ENCODE assay signal across 8 cellular contexts in genomic region chr19:11560404-11560988, GRCh38. TPM values are rescaled to one million over a fixed set of nuclear protein-coding genes. Genes with fewer than 3 reads are reported as not detected.
DNase-seq lines count a peak whose midpoint lies in the region; ATAC-seq, FAIRE-seq and TF ChIP-seq lines count a peak whose summit lies in the region.

No MANE protein-coding gene starts in this region.

- peaks cover 26% of the 10 kb centered on the region for H3K36me3 Mint-ChIP-seq in stimulated activated effector memory CD8-positive, alpha-beta T cell treated with anti-CD3 and anti-CD28 coated beads, Interleukin-12 subunit alpha, Interleukin-12 subunit beta, amount 100 ng/mL, for 72 hours

- no peaks in the 10 kb centered on the region for H4K20me1 ChIP-seq in HepG2 (ENCODE audit: insufficient read depth, low read length)

- H3K27ac Mint-ChIP-seq in stimulated activated effector memory CD8-positive, alpha-beta T cell treated with anti-CD3 and anti-CD28 coated beads, Interleukin-12 subunit alpha, Interleukin-12 subunit beta, amount 100 ng/mL, for 72 hours: peak overlapping the region; percentile 58

- peak overlapping the region; percentile 70 to 92 (median 82); a peak in 3 of 6 replicates for H3K4me3 ChIP-seq in HepG2 (replicated peaks in 1 of 3; ENCODE audit: insufficient read depth in 1 of 3, low read depth in 2 of 3, low read length in 3 of 3)

- no peak for TF ChIP-seq POLR2A in HepG2 (IDR thresholded peaks at IDR 0.05; ENCODE audit: insufficient read depth in 1 of 2, low read depth in 2 of 2, low read length in 2 of 2)

- no peaks in the 10 kb centered on the region for H3K9me3 ChIP-seq in HepG2 (ENCODE audit: low read length)

- POLR2A ChIA-PET in HepG2 (lab: Yijun Ruan, JAX): interaction anchor here (1.0 to 2.8 kb wide), 3 partner anchors 12 to 31 kb away, joined by 3 to 33 read pairs (median 7); partner anchors contain the start of genes ACP5 and ECSIT

- H3K9ac ChIP-seq in HepG2 (ENCODE audit: insufficient read depth, low read depth, low read length): no peak overlapping the region

- ATAC-seq in GM21360 (IDR thresholded peaks at IDR 0.05; ENCODE audit: unreplicated experiment) (peak; percentile 42), HepG2 (peak; percentile 67)
- peak; percentile 72 for ATAC-seq in stimulated activated effector memory CD8-positive, alpha-beta T cell treated with anti-CD3 and anti-CD28 coated beads, Interleukin-12 subunit alpha, Interleukin-12 subunit beta, amount 100 ng/mL, for 72 hours

- peaks cover 29% of the 10 kb centered on the region for H3K79me2 ChIP-seq in HepG2 (ENCODE audit: insufficient read depth, low read length)

- CTCF ChIA-PET in HepG2 (lab: Yijun Ruan, JAX; ENCODE audit: low intra/inter-chr PET ratio, low total read pairs): interaction anchor here (0.6 to 1.8 kb wide), 3 partner anchors 25 to 982 kb away, joined by 3 to 13 read pairs (median 4); no protein-coding TSS in a partner anchor

- H3K27ac ChIP-seq in HepG2 (ENCODE audit: extremely low read length, insufficient read depth, low read length): no peak overlapping the region

- H3K4me3 Mint-ChIP-seq in stimulated activated effector memory CD8-positive, alpha-beta T cell treated with anti-CD3 and anti-CD28 coated beads, Interleukin-12 subunit alpha, Interleukin-12 subunit beta, amount 100 ng/mL, for 72 hours: peak overlapping the region; percentile 84

- peak; percentile 93 for FAIRE-seq in HepG2 (lab: Jason Lieb, UNC)

- TF ChIP-seq RAD21 in HepG2 (CRISPR knock-in tag; IDR thresholded peaks at IDR 0.05): peak; percentile 51; the same call in 1 of the 2 replicates

- H3K9me3 Mint-ChIP-seq in stimulated activated effector memory CD8-positive, alpha-beta T cell treated with anti-CD3 and anti-CD28 coated beads, Interleukin-12 subunit alpha, Interleukin-12 subunit beta, amount 100 ng/mL, for 72 hours: no peaks in the 10 kb centered on the region

- no peaks in the 10 kb centered on the region for H3K27me3 ChIP-seq in HepG2 (ENCODE audit: control insufficient read depth in 1 of 2, insufficient read depth in 2 of 2, low read length in 2 of 2)

- intact Hi-C loops in HepG2 (cut with micrococcal nuclease; ENCODE audit: unreplicated experiment): loop anchor here (1.0 kb wide), 1 partner anchor 27 kb away; no protein-coding TSS in a partner anchor

- BruUV-seq in HepG2 (replicated peaks; lab: Mats Ljungman, UMichigan): no TSS peak

- WGBS in HepG2 (ENCODE audit: low lambda C conversion rate): 33% methylated on average over 9 of the region's 9 CpGs

- DNase-seq in D341Med (ENCODE audit: low spot score) (peak; percentile 70), NCI-H146 treated with DMSO at 0.1 percent for 48 hours (lab: John Stamatoyannopoulos, UW; ENCODE audit: unreplicated experiment) (peak; percentile 77), T-helper 9 cell (peak; percentile 15), cerebellum (ENCODE audit: low spot score) (peak; percentile 34), HepG2 (ENCODE audit: low spot score) (peak; percentile 80), NCI-H1048 (lab: John Stamatoyannopoulos, UW) (no peak)
- peak; percentile 31 to 74 for DNase-seq in stimulated activated effector memory CD8-positive, alpha-beta T cell treated with anti-CD3 and anti-CD28 coated beads, Interleukin-12 subunit alpha, Interleukin-12 subunit beta, amount 100 ng/mL, for 72 hours (ENCODE audit: low spot score in 2 of 2)

- in situ Hi-C loops in HepG2 (cut with HindIII; ENCODE audit: extremely low pct_ligation_motif_present, low pct_unique_long_range_greater_than_20kb): no loop called here

- H2AFZ ChIP-seq in HepG2 (ENCODE audit: low read length): no peak overlapping the region

- TF ChIP-seq EP300 in HepG2 (IDR thresholded peaks at IDR 0.05; ENCODE audit: low read depth in 2 of 2, low read length in 2 of 2) (no peak), HepG2 (CRISPR knock-in tag; IDR thresholded peaks at IDR 0.05; ENCODE audit: borderline replicate concordance) (no peak)

- peaks cover 0 to 3% of the 10 kb centered on the region in 2 experiments; a peak in 2 of 5 replicates for H3K36me3 ChIP-seq in HepG2 (replicated peaks in 1 of 2; ENCODE audit: control insufficient read depth in 1 of 2, insufficient read depth in 2 of 2, low read length in 2 of 2)

- peaks cover 47% of the 10 kb centered on the region for H3K4me1 Mint-ChIP-seq in stimulated activated effector memory CD8-positive, alpha-beta T cell treated with anti-CD3 and anti-CD28 coated beads, Interleukin-12 subunit alpha, Interleukin-12 subunit beta, amount 100 ng/mL, for 72 hours

- TF ChIP-seq CTCF in HepG2 (CRISPR knock-in tag; IDR thresholded peaks at IDR 0.05): peak; percentile 82

- H3K4me2 ChIP-seq in HepG2 (ENCODE audit: low read depth, low read length): peak overlapping the region; percentile 84

- peaks cover 31% of the 10 kb centered on the region for H3K4me1 ChIP-seq in HepG2 (ENCODE audit: insufficient read depth, low read length)

RNA-seq across cellular contexts. Expression of gene ELOF1, which starts 1.5 kb away (rescaled TPM):
- 11.6 TPM for total RNA-seq in cerebellum
- total RNA-seq in HepG2 (2016; rRNA removed; fragmentation: Illumina TruSeq; extraction: Trizol): 43.2 and 47.2 TPM in 2 replicates
- 22.1 and 24.0 TPM in 2 replicates for total RNA-seq in HepG2 (2016; cell fraction: cytosol; rRNA removed; fragmentation: Illumina TruSeq; extraction: Trizol; ENCODE audit: low read depth)
- 43.9 and 45.2 TPM in 2 replicates for total RNA-seq in HepG2 (2016; cell fraction: insoluble cytoplasmic fraction; rRNA removed; fragmentation: Illumina TruSeq; extraction: Trizol)
- 43.6 and 46.0 TPM in 2 replicates for total RNA-seq in HepG2 (2016; cell fraction: membrane; rRNA removed; fragmentation: Illumina TruSeq; extraction: Trizol)
- total RNA-seq in HepG2 (2016; cell fraction: nucleus; rRNA removed; fragmentation: Illumina TruSeq; extraction: Trizol): 13.8 and 15.5 TPM in 2 replicates
- polyA plus RNA-seq in HepG2 (2011; rRNA removed): 14.5 TPM in 2 replicates
- 18.3 and 25.5 TPM in 2 replicates for polyA plus RNA-seq in HepG2 (2011; cell fraction: cytosol; rRNA removed)
- 37.4 and 37.6 TPM in 2 replicates for polyA plus RNA-seq in HepG2 (2011; cell fraction: nucleus; rRNA removed)
- polyA plus RNA-seq in HepG2 (2012): 24.5 and 41.2 TPM in 2 replicates
- polyA plus RNA-seq in HepG2 (2016; cell fraction: cytosol; fragmentation: Illumina TruSeq; extraction: Trizol; ENCODE audit: low read depth): 29.9 and 33.8 TPM in 2 replicates
- 75.7 and 79.7 TPM in 2 replicates for polyA plus RNA-seq in HepG2 (2016; cell fraction: insoluble cytoplasmic fraction; fragmentation: Illumina TruSeq; extraction: Trizol; ENCODE audit: low read depth)
- polyA plus RNA-seq in HepG2 (2016; cell fraction: membrane; fragmentation: Illumina TruSeq; extraction: Trizol; ENCODE audit: low read depth): 64.0 and 65.9 TPM in 2 replicates
- polyA plus RNA-seq in HepG2 (2016; cell fraction: nucleus; fragmentation: Illumina TruSeq; extraction: Trizol; ENCODE audit: insufficient read depth, low read depth): 40.0 and 46.3 TPM in 2 replicates
- 15.4 and 55.8 TPM in 2 replicates for polyA minus RNA-seq in HepG2 (2011; rRNA and poly(A)+ RNA removed; ENCODE audit: low replicate concordance)
- polyA minus RNA-seq in HepG2 (2011; cell fraction: cytosol; rRNA and poly(A)+ RNA removed): 7.6 and 7.7 TPM in 2 replicates
- 9.4 and 10.4 TPM in 2 replicates for polyA minus RNA-seq in HepG2 (2011; cell fraction: nucleus; rRNA and poly(A)+ RNA removed)

RNA-seq across cellular contexts. Expression of gene ACP5, which starts 16.9 kb away (rescaled TPM):
- 0.91 TPM for total RNA-seq in cerebellum
- total RNA-seq in HepG2 (2016; rRNA removed; fragmentation: Illumina TruSeq; extraction: Trizol): 0.94 and 1.3 TPM in 2 replicates
- 0.26 and 0.30 TPM in 2 replicates for total RNA-seq in HepG2 (2016; cell fraction: cytosol; rRNA removed; fragmentation: Illumina TruSeq; extraction: Trizol; ENCODE audit: low read depth)
- 0.77 and 1.9 TPM in 2 replicates for total RNA-seq in HepG2 (2016; cell fraction: insoluble cytoplasmic fraction; rRNA removed; fragmentation: Illumina TruSeq; extraction: Trizol)
- 0.52 and 0.71 TPM in 2 replicates for total RNA-seq in HepG2 (2016; cell fraction: membrane; rRNA removed; fragmentation: Illumina TruSeq; extraction: Trizol)
- total RNA-seq in HepG2 (2016; cell fraction: nucleus; rRNA removed; fragmentation: Illumina TruSeq; extraction: Trizol): 1.2 and 1.8 TPM in 2 replicates
- polyA plus RNA-seq in HepG2 (2011; rRNA removed): 5.1 and 6.7 TPM in 2 replicates
- 4.6 and 8.5 TPM in 2 replicates for polyA plus RNA-seq in HepG2 (2011; cell fraction: cytosol; rRNA removed)
- 2.8 and 3.6 TPM in 2 replicates for polyA plus RNA-seq in HepG2 (2011; cell fraction: nucleus; rRNA removed)
- 0.67 and 1.0 TPM in 2 replicates for polyA plus RNA-seq in HepG2 (2012)
- polyA plus RNA-seq in HepG2 (2016; cell fraction: cytosol; fragmentation: Illumina TruSeq; extraction: Trizol; ENCODE audit: low read depth): 0.28 and 0.40 TPM in 2 replicates
- polyA plus RNA-seq in HepG2 (2016; cell fraction: insoluble cytoplasmic fraction; fragmentation: Illumina TruSeq; extraction: Trizol; ENCODE audit: low read depth): 0.80 and 0.88 TPM in 2 replicates
- polyA plus RNA-seq in HepG2 (2016; cell fraction: membrane; fragmentation: Illumina TruSeq; extraction: Trizol; ENCODE audit: low read depth): 0.98 and 1.1 TPM in 2 replicates
- polyA plus RNA-seq in HepG2 (2016; cell fraction: nucleus; fragmentation: Illumina TruSeq; extraction: Trizol; ENCODE audit: insufficient read depth, low read depth): 2.2 and 5.0 TPM in 2 replicates
- polyA minus RNA-seq in HepG2 (2011; rRNA and poly(A)+ RNA removed; ENCODE audit: low replicate concordance): 6.2 TPM in 1 of 2 replicates, not detected in the other
- 2.7 and 3.1 TPM in 2 replicates for polyA minus RNA-seq in HepG2 (2011; cell fraction: cytosol; rRNA and poly(A)+ RNA removed)
- polyA minus RNA-seq in HepG2 (2011; cell fraction: nucleus; rRNA and poly(A)+ RNA removed): 0.37 and 0.90 TPM in 2 replicates

RNA-seq across cellular contexts. Expression of gene CNN1, which starts 21.8 kb away (rescaled TPM):
- total RNA-seq in cerebellum (1.00 TPM), HepG2 (2016; rRNA removed; fragmentation: Illumina TruSeq; extraction: Trizol) (0.55 and 1.1 TPM in 2 replicates)
- 1.2 and 1.6 TPM in 2 replicates for total RNA-seq in HepG2 (2016; cell fraction: cytosol; rRNA removed; fragmentation: Illumina TruSeq; extraction: Trizol; ENCODE audit: low read depth)
- total RNA-seq in HepG2 (2016; cell fraction: insoluble cytoplasmic fraction; rRNA removed; fragmentation: Illumina TruSeq; extraction: Trizol): 0.58 and 0.74 TPM in 2 replicates
- 0.99 and 1.0 TPM in 2 replicates for total RNA-seq in HepG2 (2016; cell fraction: membrane; rRNA removed; fragmentation: Illumina TruSeq; extraction: Trizol)
- 0.43 TPM in 1 of 2 replicates, not detected in the other for total RNA-seq in HepG2 (2016; cell fraction: nucleus; rRNA removed; fragmentation: Illumina TruSeq; extraction: Trizol)
- polyA plus RNA-seq in HepG2 (2011; rRNA removed): 0.39 and 0.70 TPM in 2 replicates
- 0.28 and 0.50 TPM in 2 replicates for polyA plus RNA-seq in HepG2 (2011; cell fraction: cytosol; rRNA removed)
- 0.33 and 0.40 TPM in 2 replicates for polyA plus RNA-seq in HepG2 (2011; cell fraction: nucleus; rRNA removed)
- 0.40 and 0.45 TPM in 2 replicates for polyA plus RNA-seq in HepG2 (2012)
- 1.5 TPM in 2 replicates for polyA plus RNA-seq in HepG2 (2016; cell fraction: cytosol; fragmentation: Illumina TruSeq; extraction: Trizol; ENCODE audit: low read depth)
- 1.2 TPM in 2 replicates for polyA plus RNA-seq in HepG2 (2016; cell fraction: insoluble cytoplasmic fraction; fragmentation: Illumina TruSeq; extraction: Trizol; ENCODE audit: low read depth)
- polyA plus RNA-seq in HepG2 (2016; cell fraction: membrane; fragmentation: Illumina TruSeq; extraction: Trizol; ENCODE audit: low read depth): 1.2 and 1.4 TPM in 2 replicates
- polyA plus RNA-seq in HepG2 (2016; cell fraction: nucleus; fragmentation: Illumina TruSeq; extraction: Trizol; ENCODE audit: insufficient read depth, low read depth): 0.37 and 0.87 TPM in 2 replicates
- 1.6 TPM in 1 of 2 replicates, not detected in the other for polyA minus RNA-seq in HepG2 (2011; rRNA and poly(A)+ RNA removed; ENCODE audit: low replicate concordance)
- polyA minus RNA-seq in HepG2 (2011; cell fraction: cytosol; rRNA and poly(A)+ RNA removed): not detected in 2 replicates
- polyA minus RNA-seq in HepG2 (2011; cell fraction: nucleus; rRNA and poly(A)+ RNA removed): not detected in 2 replicates

RNA-seq across cellular contexts. Expression of gene ECSIT, which starts 31.6 kb away (rescaled TPM):
- total RNA-seq in cerebellum (27.0 TPM), HepG2 (2016; rRNA removed; fragmentation: Illumina TruSeq; extraction: Trizol) (32.2 and 36.4 TPM in 2 replicates)
- total RNA-seq in HepG2 (2016; cell fraction: cytosol; rRNA removed; fragmentation: Illumina TruSeq; extraction: Trizol; ENCODE audit: low read depth): 34.9 and 42.8 TPM in 2 replicates
- total RNA-seq in HepG2 (2016; cell fraction: insoluble cytoplasmic fraction; rRNA removed; fragmentation: Illumina TruSeq; extraction: Trizol): 29.2 and 39.1 TPM in 2 replicates
- 47.6 and 47.9 TPM in 2 replicates for total RNA-seq in HepG2 (2016; cell fraction: membrane; rRNA removed; fragmentation: Illumina TruSeq; extraction: Trizol)
- 18.6 and 23.5 TPM in 2 replicates for total RNA-seq in HepG2 (2016; cell fraction: nucleus; rRNA removed; fragmentation: Illumina TruSeq; extraction: Trizol)
- polyA plus RNA-seq in HepG2 (2011; rRNA removed): 55.4 and 62.3 TPM in 2 replicates
- polyA plus RNA-seq in HepG2 (2011; cell fraction: cytosol; rRNA removed): 50.1 and 76.7 TPM in 2 replicates
- polyA plus RNA-seq in HepG2 (2011; cell fraction: nucleus; rRNA removed): 54.8 and 72.2 TPM in 2 replicates
- polyA plus RNA-seq in HepG2 (2012): 23.3 and 36.3 TPM in 2 replicates
- 31.3 and 34.7 TPM in 2 replicates for polyA plus RNA-seq in HepG2 (2016; cell fraction: cytosol; fragmentation: Illumina TruSeq; extraction: Trizol; ENCODE audit: low read depth)
- polyA plus RNA-seq in HepG2 (2016; cell fraction: insoluble cytoplasmic fraction; fragmentation: Illumina TruSeq; extraction: Trizol; ENCODE audit: low read depth): 32.2 and 38.2 TPM in 2 replicates
- polyA plus RNA-seq in HepG2 (2016; cell fraction: membrane; fragmentation: Illumina TruSeq; extraction: Trizol; ENCODE audit: low read depth): 46.4 and 49.9 TPM in 2 replicates
- polyA plus RNA-seq in HepG2 (2016; cell fraction: nucleus; fragmentation: Illumina TruSeq; extraction: Trizol; ENCODE audit: insufficient read depth, low read depth): 50.2 and 54.3 TPM in 2 replicates
- polyA minus RNA-seq in HepG2 (2011; rRNA and poly(A)+ RNA removed; ENCODE audit: low replicate concordance): 105 and 125 TPM in 2 replicates
- polyA minus RNA-seq in HepG2 (2011; cell fraction: cytosol; rRNA and poly(A)+ RNA removed): 32.7 and 34.2 TPM in 2 replicates
- polyA minus RNA-seq in HepG2 (2011; cell fraction: nucleus; rRNA and poly(A)+ RNA removed): 9.3 and 10.2 TPM in 2 replicates

RNA-seq across cellular contexts. Expression of gene ZNF627, which starts 36.8 kb away (rescaled TPM):
- total RNA-seq in cerebellum (57.4 TPM), HepG2 (2016; rRNA removed; fragmentation: Illumina TruSeq; extraction: Trizol) (12.7 and 14.2 TPM in 2 replicates)
- total RNA-seq in HepG2 (2016; cell fraction: cytosol; rRNA removed; fragmentation: Illumina TruSeq; extraction: Trizol; ENCODE audit: low read depth): 3.0 and 3.1 TPM in 2 replicates
- total RNA-seq in HepG2 (2016; cell fraction: insoluble cytoplasmic fraction; rRNA removed; fragmentation: Illumina TruSeq; extraction: Trizol): 13.5 and 18.6 TPM in 2 replicates
- total RNA-seq in HepG2 (2016; cell fraction: membrane; rRNA removed; fragmentation: Illumina TruSeq; extraction: Trizol): 9.4 and 10.1 TPM in 2 replicates
- 8.8 and 9.3 TPM in 2 replicates for total RNA-seq in HepG2 (2016; cell fraction: nucleus; rRNA removed; fragmentation: Illumina TruSeq; extraction: Trizol)
- 4.2 and 4.5 TPM in 2 replicates for polyA plus RNA-seq in HepG2 (2011; rRNA removed)
- polyA plus RNA-seq in HepG2 (2011; cell fraction: cytosol; rRNA removed): 2.2 and 4.3 TPM in 2 replicates
- polyA plus RNA-seq in HepG2 (2011; cell fraction: nucleus; rRNA removed): 2.8 and 3.3 TPM in 2 replicates
- 6.0 and 6.4 TPM in 2 replicates for polyA plus RNA-seq in HepG2 (2012)
- 1.1 and 1.4 TPM in 2 replicates for polyA plus RNA-seq in HepG2 (2016; cell fraction: cytosol; fragmentation: Illumina TruSeq; extraction: Trizol; ENCODE audit: low read depth)
- 7.3 and 8.2 TPM in 2 replicates for polyA plus RNA-seq in HepG2 (2016; cell fraction: insoluble cytoplasmic fraction; fragmentation: Illumina TruSeq; extraction: Trizol; ENCODE audit: low read depth)
- polyA plus RNA-seq in HepG2 (2016; cell fraction: membrane; fragmentation: Illumina TruSeq; extraction: Trizol; ENCODE audit: low read depth): 3.4 TPM in 2 replicates
- 6.6 and 8.4 TPM in 2 replicates for polyA plus RNA-seq in HepG2 (2016; cell fraction: nucleus; fragmentation: Illumina TruSeq; extraction: Trizol; ENCODE audit: insufficient read depth, low read depth)
- 4.3 and 4.4 TPM in 2 replicates for polyA minus RNA-seq in HepG2 (2011; rRNA and poly(A)+ RNA removed; ENCODE audit: low replicate concordance)
- polyA minus RNA-seq in HepG2 (2011; cell fraction: cytosol; rRNA and poly(A)+ RNA removed): 6.4 and 8.8 TPM in 2 replicates
- 10.3 TPM in 2 replicates for polyA minus RNA-seq in HepG2 (2011; cell fraction: nucleus; rRNA and poly(A)+ RNA removed)
